Comparison of ENCODE assay signal across 26 cellular contexts in the genomic region with DNA sequence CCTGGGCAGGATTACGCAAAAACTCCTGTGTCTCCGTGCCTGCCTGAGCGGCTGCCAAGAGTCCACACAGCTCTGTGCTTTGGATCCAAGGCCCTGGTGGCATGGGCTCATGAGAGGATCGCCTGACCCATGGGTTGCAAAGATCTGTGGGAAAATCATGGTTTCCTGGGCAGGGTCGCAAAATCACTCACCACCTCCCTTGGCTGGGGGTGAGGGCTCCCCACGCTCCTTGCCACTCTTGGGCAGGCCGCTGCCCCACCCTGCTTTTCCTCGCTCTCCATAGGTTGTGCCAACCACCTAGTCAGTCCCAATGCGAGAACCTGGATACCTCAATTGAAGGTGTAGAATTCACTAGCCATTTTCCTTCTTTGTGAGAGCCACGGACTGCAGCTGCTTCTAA.
"Had no signal": no experiment of that assay in that cellular context is flagged by ENCODE, and none has a peak within 500 bp of the region (broad histone marks: within the 10 kb centered on the region; RNA-seq: fewer than 3 reads in every experiment).

No MANE protein-coding gene starts in this region.

- H3K27ac ChIP-seq: epithelial cell of prostate, esophagus squamous epithelium, foreskin keratinocyte, gastroesophageal sphincter, heart left ventricle, hepatocyte, left ventricle myocardium inferior, lower lobe of right lung had no signal

- H3K27ac Mint-ChIP-seq: dendritic cell treated with granulocyte-macrophage colony-stimulating factor and Interleukin-4, amounts not matched to agents 40 ng/mL and 50 ng/mL, for 4 days; effector memory CD8-positive, alpha-beta T cell; endodermal cell; immature natural killer cell; mesothelial cell of epicardium had no signal

- H3K4me1 Mint-ChIP-seq: endodermal cell, immature natural killer cell, mesothelial cell of epicardium, naive B cell had no signal

- DNase-seq: cerebellar nuclear complex; cortex of kidney; effector CD8-positive, alpha-beta T cell; effector memory CD8-positive, alpha-beta T cell; erythroblast; esophagus squamous epithelium; foreskin keratinocyte; heart left ventricle; hypothalamus; immature natural killer cell; islet precursor cell; left colon; left ventricle myocardium inferior; lower lobe of right lung; mesenchymal stem cell; naive B cell had no signal

- H3K27me3 ChIP-seq: esophagus squamous epithelium, foreskin keratinocyte, gastroesophageal sphincter, heart left ventricle, hepatocyte had no signal

- H2AFZ ChIP-seq: hepatocyte had no signal

- H3K36me3 ChIP-seq: esophagus squamous epithelium, gastroesophageal sphincter, heart left ventricle, left ventricle myocardium inferior, lower lobe of right lung had no signal

- H3K4me3 ChIP-seq: esophagus squamous epithelium, gastroesophageal sphincter, heart left ventricle, hepatocyte, left ventricle myocardium inferior, lower lobe of right lung, mucosa of descending colon had no signal

- FAIRE-seq: colon, endometrium, frontal cortex had no signal

- H3K4me2 ChIP-seq: hepatocyte had no signal

- H3K36me3 Mint-ChIP-seq: immature natural killer cell, mesothelial cell of epicardium, naive B cell had no signal

- H3K9me3 ChIP-seq: esophagus squamous epithelium, gastroesophageal sphincter, heart left ventricle, left ventricle myocardium inferior, lower lobe of right lung had no signal

- H3K4me3 Mint-ChIP-seq: dendritic cell treated with granulocyte-macrophage colony-stimulating factor and Interleukin-4, amounts not matched to agents 40 ng/mL and 50 ng/mL, for 4 days; effector memory CD8-positive, alpha-beta T cell; endodermal cell; immature natural killer cell; mesothelial cell of epicardium; naive B cell had no signal

- H3K27me3 Mint-ChIP-seq: dendritic cell treated with granulocyte-macrophage colony-stimulating factor and Interleukin-4, amounts not matched to agents 40 ng/mL and 50 ng/mL, for 4 days; effector memory CD8-positive, alpha-beta T cell; naive B cell had no signal

- H3K4me1 ChIP-seq: esophagus squamous epithelium, foreskin keratinocyte, gastroesophageal sphincter, heart left ventricle, left ventricle myocardium inferior, lower lobe of right lung had no signal
